ENCODE assay signal across 2 cellular contexts in the genomic region with DNA sequence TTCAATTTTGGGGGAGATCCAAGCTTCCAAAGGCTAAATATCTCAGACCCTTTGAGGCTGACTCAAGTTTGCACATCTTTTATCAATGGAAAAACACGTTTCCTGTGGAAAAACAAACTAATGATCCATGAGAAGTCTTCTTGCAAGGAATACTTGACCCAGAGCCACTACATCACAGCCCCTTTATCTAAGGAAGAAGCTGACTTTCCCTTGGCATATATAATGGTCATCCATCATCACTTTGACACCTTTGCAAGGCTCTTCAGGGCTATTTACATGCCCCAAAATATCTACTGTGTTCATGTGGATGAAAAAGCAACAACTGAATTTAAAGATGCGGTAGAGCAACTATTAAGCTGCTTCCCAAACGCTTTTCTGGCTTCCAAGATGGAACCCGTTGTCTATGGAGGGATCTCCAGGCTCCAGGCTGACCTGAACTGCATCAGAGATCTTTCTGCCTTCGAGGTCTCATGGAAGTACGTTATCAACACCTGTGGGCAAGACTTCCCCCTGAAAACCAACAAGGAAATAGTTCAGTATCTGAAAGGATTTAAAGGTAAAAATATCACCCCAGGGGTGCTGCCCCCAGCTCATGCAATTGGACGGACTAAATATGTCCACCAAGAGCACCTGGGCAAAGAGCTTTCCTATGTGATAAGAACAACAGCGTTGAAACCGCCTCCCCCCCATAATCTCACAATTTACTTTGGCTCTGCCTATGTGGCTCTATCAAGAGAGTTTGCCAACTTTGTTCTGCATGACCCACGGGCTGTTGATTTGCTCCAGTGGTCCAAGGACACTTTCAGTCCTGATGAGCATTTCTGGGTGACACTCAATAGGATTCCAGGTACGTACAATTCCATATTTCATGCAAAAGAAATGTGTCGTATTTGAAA.
TF ChIP-seq lines count a peak whose summit lies in the region.

No MANE protein-coding gene starts in this region.

TF ChIP-seq in endothelial cell of umbilical vein, 7 proteins besides CTCF, POLR2A, EP300 and RAD21 (continued from another document):
- TF ChIP-seq POLR2AphosphoS5 (IDR thresholded peaks at IDR 0.05; ENCODE audit: insufficient read depth, low read depth, low read length) = no peak
- no peak for TF ChIP-seq FOS (IDR thresholded peaks at IDR 0.05; ENCODE audit: borderline replicate concordance, insufficient read depth, low read length)
- TF ChIP-seq MYC (IDR thresholded peaks at IDR 0.05; ENCODE audit: low read depth, low read length) = no peak
- TF ChIP-seq GATA2 (IDR thresholded peaks at IDR 0.05; ENCODE audit: insufficient read depth, insufficient read length, low read depth, low read length) = no peak
- TF ChIP-seq JUN (IDR thresholded peaks at IDR 0.05; ENCODE audit: borderline replicate concordance, insufficient read depth, insufficient read length, low read depth) = no peak
- TF ChIP-seq, protein P1, sequence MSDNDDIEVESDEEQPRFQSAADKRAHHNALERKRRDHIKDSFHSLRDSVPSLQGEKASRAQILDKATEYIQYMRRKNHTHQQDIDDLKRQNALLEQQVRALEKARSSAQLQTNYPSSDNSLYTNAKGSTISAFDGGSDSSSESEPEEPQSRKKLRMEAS (IDR thresholded peaks at IDR 0.05; ENCODE audit: insufficient read depth, insufficient read length) = no peak

TF ChIP-seq in neural cell, 6 proteins besides CTCF, POLR2A, EP300 and RAD21 (continued from another document):
- TF ChIP-seq, protein P2, sequence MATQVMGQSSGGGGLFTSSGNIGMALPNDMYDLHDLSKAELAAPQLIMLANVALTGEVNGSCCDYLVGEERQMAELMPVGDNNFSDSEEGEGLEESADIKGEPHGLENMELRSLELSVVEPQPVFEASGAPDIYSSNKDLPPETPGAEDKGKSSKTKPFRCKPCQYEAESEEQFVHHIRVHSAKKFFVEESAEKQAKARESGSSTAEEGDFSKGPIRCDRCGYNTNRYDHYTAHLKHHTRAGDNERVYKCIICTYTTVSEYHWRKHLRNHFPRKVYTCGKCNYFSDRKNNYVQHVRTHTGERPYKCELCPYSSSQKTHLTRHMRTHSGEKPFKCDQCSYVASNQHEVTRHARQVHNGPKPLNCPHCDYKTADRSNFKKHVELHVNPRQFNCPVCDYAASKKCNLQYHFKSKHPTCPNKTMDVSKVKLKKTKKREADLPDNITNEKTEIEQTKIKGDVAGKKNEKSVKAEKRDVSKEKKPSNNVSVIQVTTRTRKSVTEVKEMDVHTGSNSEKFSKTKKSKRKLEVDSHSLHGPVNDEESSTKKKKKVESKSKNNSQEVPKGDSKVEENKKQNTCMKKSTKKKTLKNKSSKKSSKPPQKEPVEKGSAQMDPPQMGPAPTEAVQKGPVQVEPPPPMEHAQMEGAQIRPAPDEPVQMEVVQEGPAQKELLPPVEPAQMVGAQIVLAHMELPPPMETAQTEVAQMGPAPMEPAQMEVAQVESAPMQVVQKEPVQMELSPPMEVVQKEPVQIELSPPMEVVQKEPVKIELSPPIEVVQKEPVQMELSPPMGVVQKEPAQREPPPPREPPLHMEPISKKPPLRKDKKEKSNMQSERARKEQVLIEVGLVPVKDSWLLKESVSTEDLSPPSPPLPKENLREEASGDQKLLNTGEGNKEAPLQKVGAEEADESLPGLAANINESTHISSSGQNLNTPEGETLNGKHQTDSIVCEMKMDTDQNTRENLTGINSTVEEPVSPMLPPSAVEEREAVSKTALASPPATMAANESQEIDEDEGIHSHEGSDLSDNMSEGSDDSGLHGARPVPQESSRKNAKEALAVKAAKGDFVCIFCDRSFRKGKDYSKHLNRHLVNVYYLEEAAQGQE (IDR thresholded peaks at IDR 0.05; ENCODE audit: borderline replicate concordance) = no peak
- TF ChIP-seq EZH2 (IDR thresholded peaks at IDR 0.05; ENCODE audit: borderline replicate concordance, insufficient read depth, low read length, poor library complexity, severe bottlenecking) = no peak
- no peak for TF ChIP-seq MXI1 (conservative IDR thresholded peaks at IDR 0.05; ENCODE audit: poor library complexity, severe bottlenecking)
- TF ChIP-seq POLR2AphosphoS5 (IDR thresholded peaks at IDR 0.05) = no peak
- TF ChIP-seq TAF1 (IDR thresholded peaks at IDR 0.05; ENCODE audit: low read depth) = no peak
